16 cellular contexts compared by ENCODE assay signal in genomic region chr14:89435527-89436273, GRCh38. TPM values are rescaled to one million over a fixed set of nuclear protein-coding genes. Genes with fewer than 3 reads are reported as not detected.
DNase-seq lines count a peak whose midpoint lies in the region; ATAC-seq and TF ChIP-seq lines count a peak whose summit lies in the region.
"Had no signal": no experiment of that assay in that cellular context is flagged by ENCODE, and none has a peak within 500 bp of the region (broad histone marks: within the 10 kb centered on the region; RNA-seq: fewer than 3 reads in every experiment).

No MANE protein-coding gene starts in this region.

- no peaks in the 10 kb centered on the region for H3K9me3 Mint-ChIP-seq in activated CD4-positive, alpha-beta memory T cell treated with anti-CD3 and anti-CD28 coated beads for 36 hours
- no peaks in the 10 kb centered on the region for H3K9me3 Mint-ChIP-seq in activated CD4-positive, alpha-beta memory T cell treated with anti-CD3 and anti-CD28 coated beads, Interleukin-2, amount 10 ng/mL, durations not matched to agents 7 days and 5 days
- H3K9me3 Mint-ChIP-seq in effector memory CD8-positive, alpha-beta T cell: no peaks in the 10 kb centered on the region
- no peaks in the 10 kb centered on the region for H3K9me3 Mint-ChIP-seq in osteocyte (ENCODE audit: unreplicated experiment)
- no peaks in the 10 kb centered on the region for H3K9me3 Mint-ChIP-seq in HFFc6
- H3K9me3 Mint-ChIP-seq: activated B cell treated with CpG ODN at 0.5 μM for 24 hours had no signal

- ATAC-seq in effector memory CD8-positive, alpha-beta T cell (replicated peaks): peak; percentile 21
- ATAC-seq: gastroesophageal sphincter had no signal

- POLR2A ChIA-PET in activated CD4-positive, alpha-beta memory T cell treated with anti-CD3 and anti-CD28 coated beads for 36 hours (lab: Charles Lee): no interaction called here
- POLR2A ChIA-PET in activated CD4-positive, alpha-beta memory T cell treated with anti-CD3 and anti-CD28 coated beads, Interleukin-2, amount 10 ng/mL, durations not matched to agents 7 days and 5 days (lab: Charles Lee): no interaction called here

- H3K27me3 Mint-ChIP-seq in activated CD4-positive, alpha-beta memory T cell treated with anti-CD3 and anti-CD28 coated beads for 36 hours: no peaks in the 10 kb centered on the region
- H3K27me3 Mint-ChIP-seq in activated CD4-positive, alpha-beta memory T cell treated with anti-CD3 and anti-CD28 coated beads, Interleukin-2, amount 10 ng/mL, durations not matched to agents 7 days and 5 days: no peaks in the 10 kb centered on the region
- H3K27me3 Mint-ChIP-seq in effector memory CD8-positive, alpha-beta T cell: no peaks in the 10 kb centered on the region
- H3K27me3 Mint-ChIP-seq in osteocyte (ENCODE audit: unreplicated experiment): no peaks in the 10 kb centered on the region
- no peaks in the 10 kb centered on the region; the same call in 1 of the 2 replicates for H3K27me3 Mint-ChIP-seq in HFFc6 (ENCODE audit: insufficient read depth)
- H3K27me3 Mint-ChIP-seq: activated B cell treated with CpG ODN at 0.5 μM for 24 hours had no signal

- H3K4me1 Mint-ChIP-seq in activated CD4-positive, alpha-beta memory T cell treated with anti-CD3 and anti-CD28 coated beads for 36 hours (ENCODE audit: low read depth): peaks cover 41% of the 10 kb centered on the region
- peaks cover 26% of the 10 kb centered on the region for H3K4me1 Mint-ChIP-seq in activated CD4-positive, alpha-beta memory T cell treated with anti-CD3 and anti-CD28 coated beads, Interleukin-2, amount 10 ng/mL, durations not matched to agents 7 days and 5 days
- peaks cover 39 to 41% of the 10 kb centered on the region in 2 donors for H3K4me1 Mint-ChIP-seq in effector memory CD8-positive, alpha-beta T cell (ENCODE audit: low read depth in 2 of 2)
- H3K4me1 Mint-ChIP-seq in osteocyte (ENCODE audit: unreplicated experiment): peaks cover 33% of the 10 kb centered on the region
- peaks cover 3% of the 10 kb centered on the region for H3K4me1 Mint-ChIP-seq in HFFc6 (ENCODE audit: low read depth)

- no peaks in the 10 kb centered on the region for H3K36me3 Mint-ChIP-seq in activated CD4-positive, alpha-beta memory T cell treated with anti-CD3 and anti-CD28 coated beads for 36 hours
- peaks cover 12% of the 10 kb centered on the region for H3K36me3 Mint-ChIP-seq in activated CD4-positive, alpha-beta memory T cell treated with anti-CD3 and anti-CD28 coated beads, Interleukin-2, amount 10 ng/mL, durations not matched to agents 7 days and 5 days (ENCODE audit: low read depth)
- H3K36me3 Mint-ChIP-seq in effector memory CD8-positive, alpha-beta T cell (ENCODE audit: insufficient read depth): peaks cover 15% of the 10 kb centered on the region
- H3K36me3 Mint-ChIP-seq in osteocyte (ENCODE audit: unreplicated experiment) (peaks cover 8% of the 10 kb centered on the region), HFFc6 (ENCODE audit: low read depth) (no peaks in the 10 kb centered on the region)

- TF ChIP-seq CTCF in osteocyte (IDR thresholded peaks at IDR 0.05) (no peak), HFFc6 (IDR thresholded peaks at IDR 0.05) (no peak)

- no peak for DNase-seq in activated CD4-positive, alpha-beta memory T cell treated with anti-CD3 and anti-CD28 coated beads for 36 hours
- DNase-seq in activated CD4-positive, alpha-beta memory T cell treated with anti-CD3 and anti-CD28 coated beads, Interleukin-2, amount 10 ng/mL, durations not matched to agents 7 days and 5 days: no peak
- peak; percentile 42 for DNase-seq in LHCN-M2 (ENCODE audit: low read depth)
- no peak for DNase-seq in effector memory CD8-positive, alpha-beta T cell
- no peak for DNase-seq in osteocyte (ENCODE audit: extremely low spot score, unreplicated experiment)
- no peak for DNase-seq in NCI-H748 treated with DMSO at 0.1 percent for 48 hours (lab: John Stamatoyannopoulos, UW)
- no peak for DNase-seq in HFFc6
- DNase-seq in activated effector memory CD4-positive, alpha-beta T cell treated with Interleukin-2 at 50 U/mL for 16 hours: no peak
- DNase-seq: activated B cell treated with CpG ODN at 0.5 μM for 24 hours, COR-L47, HCEC 1CT, NCI-H2171 treated with DMSO at 0.1 percent for 48 hours, RPMI8226, SW 1271 had no signal

- intact Hi-C loops in activated CD4-positive, alpha-beta memory T cell treated with anti-CD3 and anti-CD28 coated beads for 36 hours (cut with micrococcal nuclease): no loop called here

- H3K27ac Mint-ChIP-seq in activated CD4-positive, alpha-beta memory T cell treated with anti-CD3 and anti-CD28 coated beads for 36 hours: peak overlapping the region; percentile 4
- no peak overlapping the region for H3K27ac Mint-ChIP-seq in activated CD4-positive, alpha-beta memory T cell treated with anti-CD3 and anti-CD28 coated beads, Interleukin-2, amount 10 ng/mL, durations not matched to agents 7 days and 5 days
- H3K27ac Mint-ChIP-seq in effector memory CD8-positive, alpha-beta T cell: peak overlapping the region; percentile 85 to 94
- H3K27ac Mint-ChIP-seq in osteocyte (ENCODE audit: unreplicated experiment): peak overlapping the region; percentile 27
- no peak overlapping the region for H3K27ac Mint-ChIP-seq in HFFc6
- H3K27ac Mint-ChIP-seq: activated B cell treated with CpG ODN at 0.5 μM for 24 hours, type B pancreatic cell had no signal

- H3K4me3 Mint-ChIP-seq in activated CD4-positive, alpha-beta memory T cell treated with anti-CD3 and anti-CD28 coated beads for 36 hours: no peak overlapping the region
- no peak overlapping the region for H3K4me3 Mint-ChIP-seq in activated CD4-positive, alpha-beta memory T cell treated with anti-CD3 and anti-CD28 coated beads, Interleukin-2, amount 10 ng/mL, durations not matched to agents 7 days and 5 days
- H3K4me3 Mint-ChIP-seq in effector memory CD8-positive, alpha-beta T cell: peak overlapping the region; percentile 10 to 50
- H3K4me3 Mint-ChIP-seq in osteocyte (ENCODE audit: unreplicated experiment): no peak overlapping the region
- H3K4me3 Mint-ChIP-seq in HFFc6: no peak overlapping the region
- H3K4me3 Mint-ChIP-seq: activated B cell treated with CpG ODN at 0.5 μM for 24 hours, type B pancreatic cell had no signal

- CTCF ChIA-PET in activated CD4-positive, alpha-beta memory T cell treated with anti-CD3 and anti-CD28 coated beads for 36 hours (lab: Charles Lee): no interaction called here
- CTCF ChIA-PET in activated CD4-positive, alpha-beta memory T cell treated with anti-CD3 and anti-CD28 coated beads, Interleukin-2, amount 10 ng/mL, durations not matched to agents 7 days and 5 days (lab: Charles Lee): interaction anchor here (0.6 kb wide), 1 partner anchor 11 kb away, joined by 3 read pairs; no protein-coding TSS in a partner anchor

RNA-seq across cellular contexts. Expression of gene FOXN3, which starts 18.7 kb away (rescaled TPM):
- total RNA-seq in activated CD4-positive, alpha-beta memory T cell treated with anti-CD3 and anti-CD28 coated beads for 36 hours: 10 to 100 TPM; 59.1 to 63.5 TPM
- 10 to 100 TPM; 73.1 to 78.3 TPM for total RNA-seq in activated CD4-positive, alpha-beta memory T cell treated with anti-CD3 and anti-CD28 coated beads, Interleukin-2, amount 10 ng/mL, durations not matched to agents 7 days and 5 days
- total RNA-seq in LHCN-M2 (2014; rRNA removed): 16.4 and 21.0 TPM in 2 replicates
- 13.0 TPM for polyA plus RNA-seq in LHCN-M2 (2012)
- 120 and 130 TPM in 2 replicates for total RNA-seq in osteocyte
- 10 to 100 TPM; 31.9 to 43.4 (median 37.9) TPM for total RNA-seq in HFFc6 (2021; fragmentation: NEBNext Ultra II Directional; extraction: Animal tissue kit (Norgen Biotek cat#: 25700))

Comparison
In these comparisons a context has a peak if more than half of its experiments do, and no peak if none do; other contexts are left out.
1. H3K27ac Mint-ChIP-seq: peak in activated CD4-positive, alpha-beta memory T cell treated with anti-CD3 and anti-CD28 coated beads for 36 hours (single experiment), effector memory CD8-positive, alpha-beta T cell (2 of 2) and osteocyte (single experiment); none in activated CD4-positive, alpha-beta memory T cell treated with anti-CD3 and anti-CD28 coated beads, Interleukin-2, amount 10 ng/mL, durations not matched to agents 7 days and 5 days (single experiment) and HFFc6 (single experiment).
2. H3K4me3 Mint-ChIP-seq: peak in effector memory CD8-positive, alpha-beta T cell (2 of 2); none in activated CD4-positive, alpha-beta memory T cell treated with anti-CD3 and anti-CD28 coated beads for 36 hours (single experiment), activated CD4-positive, alpha-beta memory T cell treated with anti-CD3 and anti-CD28 coated beads, Interleukin-2, amount 10 ng/mL, durations not matched to agents 7 days and 5 days (single experiment), osteocyte (single experiment) and HFFc6 (single experiment).